Comparison of ENCODE assay signal across 1 cellular context in the genomic region with DNA sequence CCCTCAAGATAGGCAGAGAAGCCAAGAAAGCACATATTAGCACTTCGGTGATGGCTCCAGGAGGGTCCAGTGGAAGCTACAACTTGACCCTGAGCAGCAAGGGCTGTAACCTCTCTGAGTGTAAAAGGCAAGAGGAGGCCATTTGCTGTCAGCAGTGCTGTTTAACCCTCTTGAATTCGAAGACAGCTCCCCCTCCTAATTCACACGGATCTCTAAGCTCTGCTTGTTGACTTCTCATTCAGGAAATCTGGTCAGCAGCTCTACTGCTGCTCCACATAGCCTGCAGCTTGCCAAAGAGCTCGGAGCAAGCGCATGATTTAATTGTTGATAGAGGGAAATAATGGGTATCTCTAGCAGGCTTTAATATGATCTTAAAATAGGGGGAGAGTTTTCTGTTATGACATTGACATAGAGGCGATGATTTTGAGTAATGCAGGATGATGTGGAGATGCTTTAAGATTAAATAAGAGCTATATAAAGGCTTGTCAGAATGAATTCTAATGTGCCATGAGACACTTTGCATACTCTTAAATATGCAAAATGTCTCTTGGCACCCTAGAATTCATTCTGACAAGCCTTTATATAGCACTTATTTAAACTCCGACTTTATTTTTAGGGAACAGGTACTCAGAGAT.
TF ChIP-seq lines count a peak whose summit lies in the region.

No MANE protein-coding gene starts in this region.

TF ChIP-seq in WTC11, 78 proteins besides CTCF, POLR2A, EP300 and RAD21 (continued from another document):
- TF ChIP-seq TCF7 (CRISPR knock-in tag; IDR thresholded peaks at IDR 0.05; ENCODE audit: low read depth) (no peak), SMAD3 (CRISPR knock-in tag; IDR thresholded peaks at IDR 0.05; ENCODE audit: borderline replicate concordance) (no peak), EMX1 (CRISPR knock-in tag; IDR thresholded peaks at IDR 0.05) (no peak), GTF2I (CRISPR knock-in tag; conservative IDR thresholded peaks at IDR 0.05) (no peak), ZNF317 (CRISPR knock-in tag; IDR thresholded peaks at IDR 0.05; ENCODE audit: borderline replicate concordance, low read depth) (no peak), RORB (CRISPR knock-in tag; IDR thresholded peaks at IDR 0.05) (no peak), ZNF281 (CRISPR knock-in tag; IDR thresholded peaks at IDR 0.05) (no peak), PREB (CRISPR knock-in tag; IDR thresholded peaks at IDR 0.05; ENCODE audit: borderline replicate concordance) (no peak), PRRX2 (CRISPR knock-in tag; IDR thresholded peaks at IDR 0.05) (no peak), MYBL2 (CRISPR knock-in tag; IDR thresholded peaks at IDR 0.05) (no peak), USF2 (CRISPR knock-in tag; IDR thresholded peaks at IDR 0.05) (no peak), CREM (CRISPR knock-in tag; IDR thresholded peaks at IDR 0.05) (no peak)
- TF ChIP-seq, protein P1, sequence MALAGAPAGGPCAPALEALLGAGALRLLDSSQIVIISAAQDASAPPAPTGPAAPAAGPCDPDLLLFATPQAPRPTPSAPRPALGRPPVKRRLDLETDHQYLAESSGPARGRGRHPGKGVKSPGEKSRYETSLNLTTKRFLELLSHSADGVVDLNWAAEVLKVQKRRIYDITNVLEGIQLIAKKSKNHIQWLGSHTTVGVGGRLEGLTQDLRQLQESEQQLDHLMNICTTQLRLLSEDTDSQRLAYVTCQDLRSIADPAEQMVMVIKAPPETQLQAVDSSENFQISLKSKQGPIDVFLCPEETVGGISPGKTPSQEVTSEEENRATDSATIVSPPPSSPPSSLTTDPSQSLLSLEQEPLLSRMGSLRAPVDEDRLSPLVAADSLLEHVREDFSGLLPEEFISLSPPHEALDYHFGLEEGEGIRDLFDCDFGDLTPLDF (CRISPR knock-in tag; IDR thresholded peaks at IDR 0.05) = no peak
- TF ChIP-seq, protein P2, sequence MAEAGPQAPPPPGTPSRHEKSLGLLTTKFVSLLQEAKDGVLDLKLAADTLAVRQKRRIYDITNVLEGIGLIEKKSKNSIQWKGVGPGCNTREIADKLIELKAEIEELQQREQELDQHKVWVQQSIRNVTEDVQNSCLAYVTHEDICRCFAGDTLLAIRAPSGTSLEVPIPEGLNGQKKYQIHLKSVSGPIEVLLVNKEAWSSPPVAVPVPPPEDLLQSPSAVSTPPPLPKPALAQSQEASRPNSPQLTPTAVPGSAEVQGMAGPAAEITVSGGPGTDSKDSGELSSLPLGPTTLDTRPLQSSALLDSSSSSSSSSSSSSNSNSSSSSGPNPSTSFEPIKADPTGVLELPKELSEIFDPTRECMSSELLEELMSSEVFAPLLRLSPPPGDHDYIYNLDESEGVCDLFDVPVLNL (CRISPR knock-in tag; IDR thresholded peaks at IDR 0.05; ENCODE audit: borderline replicate concordance, low read depth) = no peak
- TF ChIP-seq, protein P3, sequence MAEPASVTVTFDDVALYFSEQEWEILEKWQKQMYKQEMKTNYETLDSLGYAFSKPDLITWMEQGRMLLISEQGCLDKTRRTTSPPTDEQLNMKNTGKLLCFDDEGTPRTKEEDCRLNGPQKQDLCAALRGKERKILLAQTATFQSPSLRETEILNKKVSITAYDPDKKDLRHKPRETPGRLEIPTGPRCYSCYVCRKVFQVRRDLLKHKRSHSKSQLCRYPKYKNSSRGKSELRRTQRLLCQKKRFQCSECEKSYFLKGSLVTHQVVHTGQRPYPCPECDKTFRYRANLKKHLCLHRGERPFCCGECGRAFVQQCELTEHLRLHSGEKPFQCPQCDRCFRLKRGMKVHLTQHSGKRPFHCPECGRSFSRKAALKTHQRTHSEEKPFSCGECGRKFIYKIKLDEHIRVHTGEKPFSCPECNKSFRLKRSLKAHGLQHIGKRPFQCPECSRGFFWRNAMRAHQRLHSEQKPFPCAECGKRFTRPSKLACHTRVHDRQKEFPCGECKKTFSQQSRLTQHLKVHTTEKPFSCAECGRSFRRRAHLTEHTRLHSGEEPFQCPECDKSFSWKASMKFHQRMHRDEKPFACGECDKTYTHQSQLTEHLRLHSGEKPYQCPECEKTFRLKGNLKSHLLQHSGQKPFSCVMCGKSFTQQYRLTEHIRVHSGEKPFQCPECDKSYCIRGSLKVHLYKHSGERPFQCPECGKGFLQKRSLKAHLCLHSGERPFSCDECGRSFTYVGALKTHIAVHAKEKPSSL (CRISPR knock-in tag; conservative IDR thresholded peaks at IDR 0.05) = no peak
- TF ChIP-seq, protein P4, sequence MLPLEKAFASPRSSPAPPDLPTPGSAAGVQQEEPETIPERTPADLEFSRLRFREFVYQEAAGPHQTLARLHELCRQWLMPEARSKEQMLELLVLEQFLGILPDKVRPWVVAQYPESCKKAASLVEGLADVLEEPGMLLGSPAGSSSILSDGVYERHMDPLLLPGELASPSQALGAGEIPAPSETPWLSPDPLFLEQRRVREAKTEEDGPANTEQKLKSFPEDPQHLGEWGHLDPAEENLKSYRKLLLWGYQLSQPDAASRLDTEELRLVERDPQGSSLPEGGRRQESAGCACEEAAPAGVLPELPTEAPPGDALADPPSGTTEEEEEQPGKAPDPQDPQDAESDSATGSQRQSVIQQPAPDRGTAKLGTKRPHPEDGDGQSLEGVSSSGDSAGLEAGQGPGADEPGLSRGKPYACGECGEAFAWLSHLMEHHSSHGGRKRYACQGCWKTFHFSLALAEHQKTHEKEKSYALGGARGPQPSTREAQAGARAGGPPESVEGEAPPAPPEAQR (CRISPR knock-in tag; IDR thresholded peaks at IDR 0.05) = no peak
